15 cellular contexts compared by ENCODE assay signal in the genomic region with DNA sequence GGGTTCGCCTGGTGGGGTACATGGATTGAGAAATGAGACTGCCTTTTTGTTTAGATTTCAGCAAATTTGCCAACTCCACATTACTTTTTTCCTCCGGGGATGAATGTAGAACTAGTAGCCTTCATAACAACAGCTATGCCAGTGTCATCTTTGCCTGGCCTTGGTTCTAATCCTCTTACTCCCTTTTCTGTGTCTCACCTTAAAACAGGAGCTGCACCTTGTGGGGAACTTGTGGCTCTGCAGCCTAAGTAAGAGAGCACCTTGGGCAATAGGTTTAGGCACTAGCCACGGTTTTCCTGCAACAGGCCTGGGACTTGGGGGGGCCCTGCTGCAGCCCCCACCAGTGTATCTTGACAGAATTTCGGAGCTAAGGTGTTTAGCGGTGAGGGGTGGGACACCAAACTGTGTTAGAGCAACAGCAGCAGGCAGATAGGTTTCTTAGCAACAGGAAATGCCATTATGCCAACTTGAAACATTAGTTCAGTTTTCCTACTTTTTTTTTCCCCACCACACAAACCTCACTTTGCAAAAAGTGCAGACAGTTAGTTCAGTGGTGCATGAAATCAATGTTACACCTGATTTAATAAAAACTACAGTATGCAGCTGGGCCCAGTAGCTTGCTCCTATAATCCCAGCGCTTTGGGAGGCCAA.
A peak's percentile ranks its signal among the peaks of the same experiment; 100 is the strongest.
DNase-seq lines count a peak whose midpoint lies in the region; ATAC-seq and TF ChIP-seq lines count a peak whose summit lies in the region.
"Had no signal": no experiment of that assay in that cellular context is flagged by ENCODE, and none has a peak within 500 bp of the region (broad histone marks: within the 10 kb centered on the region; RNA-seq: fewer than 3 reads in every experiment).

No MANE protein-coding gene starts in this region.

- no peaks in the 10 kb centered on the region for H3K36me3 Mint-ChIP-seq in progenitor cell of endocrine pancreas (ENCODE audit: insufficient read depth)

- H3K36me3 ChIP-seq in breast epithelium (no peaks in the 10 kb centered on the region), stomach (no peaks in the 10 kb centered on the region)

- no peak for ATAC-seq in GM19455 (IDR thresholded peaks at IDR 0.05; ENCODE audit: unreplicated experiment)
- ATAC-seq: activated T-cell treated with anti-CD3 and anti-CD28 coated beads, Interleukin-2, amount 50 U/mL, for 72 hours had no signal

- H3K4me1 ChIP-seq in breast epithelium, result peaks cover 3 to 26% of the 10 kb centered on the region in 2 donors
- peaks cover 42 to 73% (median 52%) of the 10 kb centered on the region in 4 donors for H3K4me1 ChIP-seq in stomach

- TF ChIP-seq CTCF in LNCaP clone FGC (IDR thresholded peaks at IDR 0.05; ENCODE audit: control insufficient read depth, extremely low read depth, insufficient read depth), result 0 out of 2 replicates have a peak, but pooled peaks have one; percentile 9
- TF ChIP-seq CTCF in breast epithelium (IDR thresholded peaks at IDR 0.05), result no peak
- peak; percentile 16 for TF ChIP-seq CTCF in progenitor cell of endocrine pancreas (IDR thresholded peaks at IDR 0.05; ENCODE audit: unreplicated experiment)
- TF ChIP-seq CTCF in stomach (IDR thresholded peaks at IDR 0.05), result no peak

- H3K27me3 ChIP-seq in breast epithelium (no peaks in the 10 kb centered on the region), stomach (no peaks in the 10 kb centered on the region)
- H3K27me3 ChIP-seq: testis had no signal

- H3K27ac ChIP-seq in breast epithelium (peak overlapping the region; percentile 3 to 8), stomach (peak overlapping the region in 1 of 5 donors; percentile 77)
- H3K27ac ChIP-seq: PC-9, testis had no signal

- H3K27me3 Mint-ChIP-seq in progenitor cell of endocrine pancreas, result peaks cover 27% of the 10 kb centered on the region
- H3K27me3 Mint-ChIP-seq: activated CD4-positive, alpha-beta T cell treated with anti-CD3 and anti-CD28 coated beads, Interleukin-2, amount 10 ng/mL, durations not matched to agents 7 days and 5 days had no signal

- H3K4me3 Mint-ChIP-seq in progenitor cell of endocrine pancreas (ENCODE audit: low read depth), result no peak overlapping the region
- H3K4me3 Mint-ChIP-seq: activated CD4-positive, alpha-beta T cell treated with anti-CD3 and anti-CD28 coated beads, Interleukin-2, amount 10 ng/mL, durations not matched to agents 7 days and 5 days; activated T-cell treated with anti-CD3 and anti-CD28 coated beads, Interleukin-2, amount 50 U/mL, for 72 hours had no signal

- intact Hi-C loops in breast epithelium (cut with DNase I; ENCODE audit: low total_unique reads) (no loop called here), head of caudate nucleus (cut with DNase I) (no loop called here), stomach (cut with DNase I; ENCODE audit: low total_unique reads) (no loop called here)

- H3K4me1 Mint-ChIP-seq in progenitor cell of endocrine pancreas (ENCODE audit: low read depth), result no peaks in the 10 kb centered on the region

- TF ChIP-seq POLR2A in breast epithelium (IDR thresholded peaks at IDR 0.05) (no peak), stomach (IDR thresholded peaks at IDR 0.05) (no peak)

- TF ChIP-seq EP300 in stomach (IDR thresholded peaks at IDR 0.05), result no peak

- H3K9me3 ChIP-seq in breast epithelium (peaks cover 0 to under 1% of the 10 kb centered on the region in 2 donors), stomach (peaks cover 0 to 3% (median under 1%) of the 10 kb centered on the region in 4 donors)
- H3K9me3 ChIP-seq: testis had no signal

- H3K27ac Mint-ChIP-seq in progenitor cell of endocrine pancreas, result no peak overlapping the region
- H3K27ac Mint-ChIP-seq: activated CD4-positive, alpha-beta T cell treated with anti-CD3 and anti-CD28 coated beads, Interleukin-2, amount 10 ng/mL, durations not matched to agents 7 days and 5 days; activated T-cell treated with anti-CD3 and anti-CD28 coated beads, Interleukin-2, amount 50 U/mL, for 72 hours had no signal

- DNase-seq in DMS53 (lab: John Stamatoyannopoulos, UW) (peak; percentile 12), DMS53 treated with DMSO at 0.1 percent for 48 hours (lab: John Stamatoyannopoulos, UW; ENCODE audit: unreplicated experiment) (no peak), LNCaP clone FGC (ENCODE audit: low read depth) (no peak), breast epithelium (ENCODE audit: low spot score in 2 of 2) (no peak), progenitor cell of endocrine pancreas (ENCODE audit: low spot score, unreplicated experiment) (no peak), head of caudate nucleus (no peak), stomach (no peak)
- DNase-seq: 8988T; activated CD4-positive, alpha-beta T cell treated with anti-CD3 and anti-CD28 coated beads, Interleukin-2, amount 10 ng/mL, durations not matched to agents 7 days and 5 days; activated T-cell treated with anti-CD3 and anti-CD28 coated beads, Interleukin-2, amount 50 U/mL, for 72 hours; aorta; NCI-H2227 treated with DMSO at 0.1 percent for 48 hours; PC-9; testis had no signal

- 86 to 91% (median 89%) methylated on average over 6 of the region's 6 CpGs for WGBS in stomach, 5 donors

- H3K4me3 ChIP-seq in LNCaP clone FGC (ENCODE audit: low read depth, low read length) (no peak overlapping the region), breast epithelium (no peak overlapping the region), stomach (no peak overlapping the region)
- H3K4me3 ChIP-seq: PC-9, testis had no signal

- H3K9me3 Mint-ChIP-seq in progenitor cell of endocrine pancreas (ENCODE audit: low read depth), result peaks cover 2% of the 10 kb centered on the region

Comparison
In these comparisons a context has a peak if more than half of its experiments do, and no peak if none do; other contexts are left out.
1. CTCF ChIP-seq: peak in LNCaP clone FGC (single experiment) and progenitor cell of endocrine pancreas (single experiment); none in breast epithelium (0 of 3) and stomach (0 of 7).